In genomic region chr4:66956852-66957251, GRCh38 we compare ENCODE assay signal across 2 cellular contexts.
TF ChIP-seq lines count a peak whose summit lies in the region.

No MANE protein-coding gene starts in this region.

TF ChIP-seq in GM23338, 12 proteins besides CTCF, POLR2A, EP300 and RAD21 (continued from another document):
- TF ChIP-seq ZNF462 (CRISPR knock-in tag; IDR thresholded peaks at IDR 0.05) (no peak), EZH2 (IDR thresholded peaks at IDR 0.05; ENCODE audit: low read depth, unreplicated experiment) (no peak), ETS1 (IDR thresholded peaks at IDR 0.05) (no peak), POLR2AphosphoS5 (IDR thresholded peaks at IDR 0.05; ENCODE audit: low read depth) (no peak), STAT1 (IDR thresholded peaks at IDR 0.05; ENCODE audit: unreplicated experiment) (no peak), EZH2phosphoT487 (IDR thresholded peaks at IDR 0.05; ENCODE audit: unreplicated experiment) (no peak)

TF ChIP-seq in WTC11, 78 proteins besides CTCF, POLR2A, EP300 and RAD21 (continued from another document):
- TF ChIP-seq ATF6 (CRISPR knock-in tag; IDR thresholded peaks at IDR 0.05): no peak
- TF ChIP-seq CREB1 (CRISPR knock-in tag; IDR thresholded peaks at IDR 0.05): no peak
- no peak for TF ChIP-seq NFE2L1 (CRISPR knock-in tag; IDR thresholded peaks at IDR 0.05)
- TF ChIP-seq AFF4 (CRISPR knock-in tag; IDR thresholded peaks at IDR 0.05; ENCODE audit: borderline replicate concordance): no peak
- TF ChIP-seq ZBTB21 (CRISPR knock-in tag; IDR thresholded peaks at IDR 0.05; ENCODE audit: borderline replicate concordance): no peak
- no peak for TF ChIP-seq ETV6 (CRISPR knock-in tag; IDR thresholded peaks at IDR 0.05)
- no peak for TF ChIP-seq ESRRA (CRISPR knock-in tag; IDR thresholded peaks at IDR 0.05; ENCODE audit: borderline replicate concordance)
TF ChIP-seq in WTC11: peak in this region for 0.
